Comparison of ENCODE assay signal across 1 cellular context in genomic region chr13:30647824-30648521, GRCh38.
TF ChIP-seq lines count a peak whose summit lies in the region.

No MANE protein-coding gene starts in this region.

TF ChIP-seq in GM23338, 12 proteins besides CTCF, POLR2A, EP300 and RAD21 (continued from another document):
- TF ChIP-seq REST (IDR thresholded peaks at IDR 0.05; ENCODE audit: unreplicated experiment) (no peak), JUNB (IDR thresholded peaks at IDR 0.05; ENCODE audit: unreplicated experiment) (no peak), STAT1 (IDR thresholded peaks at IDR 0.05; ENCODE audit: unreplicated experiment) (no peak), CREB1 (CRISPR knock-in tag; IDR thresholded peaks at IDR 0.05; ENCODE audit: low read depth) (no peak), ZNF331 (CRISPR knock-in tag; IDR thresholded peaks at IDR 0.05; ENCODE audit: low read depth) (no peak)
- TF ChIP-seq, protein P1, sequence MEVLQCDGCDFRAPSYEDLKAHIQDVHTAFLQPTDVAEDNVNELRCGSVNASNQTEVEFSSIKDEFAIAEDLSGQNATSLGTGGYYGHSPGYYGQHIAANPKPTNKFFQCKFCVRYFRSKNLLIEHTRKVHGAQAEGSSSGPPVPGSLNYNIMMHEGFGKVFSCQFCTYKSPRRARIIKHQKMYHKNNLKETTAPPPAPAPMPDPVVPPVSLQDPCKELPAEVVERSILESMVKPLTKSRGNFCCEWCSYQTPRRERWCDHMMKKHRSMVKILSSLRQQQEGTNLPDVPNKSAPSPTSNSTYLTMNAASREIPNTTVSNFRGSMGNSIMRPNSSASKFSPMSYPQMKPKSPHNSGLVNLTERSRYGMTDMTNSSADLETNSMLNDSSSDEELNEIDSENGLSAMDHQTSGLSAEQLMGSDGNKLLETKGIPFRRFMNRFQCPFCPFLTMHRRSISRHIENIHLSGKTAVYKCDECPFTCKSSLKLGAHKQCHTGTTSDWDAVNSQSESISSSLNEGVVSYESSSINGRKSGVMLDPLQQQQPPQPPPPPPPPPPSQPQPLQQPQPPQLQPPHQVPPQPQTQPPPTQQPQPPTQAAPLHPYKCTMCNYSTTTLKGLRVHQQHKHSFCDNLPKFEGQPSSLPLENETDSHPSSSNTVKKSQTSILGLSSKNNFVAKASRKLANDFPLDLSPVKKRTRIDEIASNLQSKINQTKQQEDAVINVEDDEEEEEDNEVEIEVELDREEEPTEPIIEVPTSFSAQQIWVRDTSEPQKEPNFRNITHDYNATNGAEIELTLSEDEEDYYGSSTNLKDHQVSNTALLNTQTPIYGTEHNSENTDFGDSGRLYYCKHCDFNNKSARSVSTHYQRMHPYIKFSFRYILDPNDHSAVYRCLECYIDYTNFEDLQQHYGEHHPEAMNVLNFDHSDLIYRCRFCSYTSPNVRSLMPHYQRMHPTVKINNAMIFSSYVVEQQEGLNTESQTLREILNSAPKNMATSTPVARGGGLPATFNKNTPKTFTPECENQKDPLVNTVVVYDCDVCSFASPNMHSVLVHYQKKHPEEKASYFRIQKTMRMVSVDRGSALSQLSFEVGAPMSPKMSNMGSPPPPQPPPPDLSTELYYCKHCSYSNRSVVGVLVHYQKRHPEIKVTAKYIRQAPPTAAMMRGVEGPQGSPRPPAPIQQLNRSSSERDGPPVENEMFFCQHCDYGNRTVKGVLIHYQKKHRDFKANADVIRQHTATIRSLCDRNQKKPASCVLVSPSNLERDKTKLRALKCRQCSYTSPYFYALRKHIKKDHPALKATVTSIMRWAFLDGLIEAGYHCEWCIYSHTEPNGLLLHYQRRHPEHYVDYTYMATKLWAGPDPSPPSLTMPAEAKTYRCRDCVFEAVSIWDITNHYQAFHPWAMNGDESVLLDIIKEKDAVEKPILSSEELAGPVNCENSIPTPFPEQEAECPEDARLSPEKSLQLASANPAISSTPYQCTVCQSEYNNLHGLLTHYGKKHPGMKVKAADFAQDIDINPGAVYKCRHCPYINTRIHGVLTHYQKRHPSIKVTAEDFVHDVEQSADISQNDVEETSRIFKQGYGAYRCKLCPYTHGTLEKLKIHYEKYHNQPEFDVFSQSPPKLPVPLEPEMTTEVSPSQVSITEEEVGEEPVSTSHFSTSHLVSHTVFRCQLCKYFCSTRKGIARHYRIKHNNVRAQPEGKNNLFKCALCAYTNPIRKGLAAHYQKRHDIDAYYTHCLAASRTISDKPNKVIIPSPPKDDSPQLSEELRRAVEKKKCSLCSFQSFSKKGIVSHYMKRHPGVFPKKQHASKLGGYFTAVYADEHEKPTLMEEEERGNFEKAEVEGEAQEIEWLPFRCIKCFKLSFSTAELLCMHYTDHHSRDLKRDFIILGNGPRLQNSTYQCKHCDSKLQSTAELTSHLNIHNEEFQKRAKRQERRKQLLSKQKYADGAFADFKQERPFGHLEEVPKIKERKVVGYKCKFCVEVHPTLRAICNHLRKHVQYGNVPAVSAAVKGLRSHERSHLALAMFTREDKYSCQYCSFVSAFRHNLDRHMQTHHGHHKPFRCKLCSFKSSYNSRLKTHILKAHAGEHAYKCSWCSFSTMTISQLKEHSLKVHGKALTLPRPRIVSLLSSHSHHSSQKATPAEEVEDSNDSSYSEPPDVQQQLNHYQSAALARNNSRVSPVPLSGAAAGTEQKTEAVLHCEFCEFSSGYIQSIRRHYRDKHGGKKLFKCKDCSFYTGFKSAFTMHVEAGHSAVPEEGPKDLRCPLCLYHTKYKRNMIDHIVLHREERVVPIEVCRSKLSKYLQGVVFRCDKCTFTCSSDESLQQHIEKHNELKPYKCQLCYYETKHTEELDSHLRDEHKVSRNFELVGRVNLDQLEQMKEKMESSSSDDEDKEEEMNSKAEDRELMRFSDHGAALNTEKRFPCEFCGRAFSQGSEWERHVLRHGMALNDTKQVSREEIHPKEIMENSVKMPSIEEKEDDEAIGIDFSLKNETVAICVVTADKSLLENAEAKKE (CRISPR knock-in tag; IDR thresholded peaks at IDR 0.05) = no peak
- TF ChIP-seq, protein P2, sequence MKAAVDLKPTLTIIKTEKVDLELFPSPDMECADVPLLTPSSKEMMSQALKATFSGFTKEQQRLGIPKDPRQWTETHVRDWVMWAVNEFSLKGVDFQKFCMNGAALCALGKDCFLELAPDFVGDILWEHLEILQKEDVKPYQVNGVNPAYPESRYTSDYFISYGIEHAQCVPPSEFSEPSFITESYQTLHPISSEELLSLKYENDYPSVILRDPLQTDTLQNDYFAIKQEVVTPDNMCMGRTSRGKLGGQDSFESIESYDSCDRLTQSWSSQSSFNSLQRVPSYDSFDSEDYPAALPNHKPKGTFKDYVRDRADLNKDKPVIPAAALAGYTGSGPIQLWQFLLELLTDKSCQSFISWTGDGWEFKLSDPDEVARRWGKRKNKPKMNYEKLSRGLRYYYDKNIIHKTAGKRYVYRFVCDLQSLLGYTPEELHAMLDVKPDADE (IDR thresholded peaks at IDR 0.05) = no peak
